ENCODE assay signal across 20 cellular contexts in the genomic region with DNA sequence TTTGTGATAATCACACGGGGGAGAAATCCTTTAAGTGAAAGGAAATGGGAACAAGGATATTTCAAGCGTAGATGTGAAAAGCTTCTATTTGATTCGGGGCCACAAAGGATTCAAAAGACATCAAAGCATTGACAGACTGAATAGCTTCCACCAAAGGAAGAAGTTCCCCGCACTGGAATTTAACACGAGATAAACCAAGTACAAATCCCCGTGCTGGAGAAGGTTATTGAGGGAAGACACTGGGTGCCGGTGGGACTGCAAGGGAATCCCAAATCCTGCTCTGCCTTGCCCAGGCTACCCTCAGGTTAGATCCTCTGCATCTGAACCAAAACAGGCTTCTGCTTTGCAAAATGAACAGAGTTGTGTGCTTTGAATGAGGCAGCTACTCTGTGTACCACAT.
"Had no signal": no experiment of that assay in that cellular context is flagged by ENCODE, and none has a peak within 500 bp of the region (broad histone marks: within the 10 kb centered on the region; RNA-seq: fewer than 3 reads in every experiment).

No MANE protein-coding gene starts in this region.

- H3K4me1 Mint-ChIP-seq: stimulated activated memory B cell treated with anti-CD40 and anti-IgM and Interleukin-4, amounts not matched to agents 10 μg/mL and 1 μg/mL and 100 μg/mL, for 72 hours had no signal

- H3K79me2 ChIP-seq: hepatocyte had no signal

- H3K27ac ChIP-seq: adrenal gland, coronary artery, esophagus muscularis mucosa, hepatocyte, sigmoid colon, stomach, suprapubic skin, tibial nerve had no signal

- ATAC-seq: left ventricle myocardium superior; natural killer cell treated with Interleukin-12 subunit alpha and Interleukin-12 subunit beta and Interleukin-15 and Interleukin-18, amount 100 ng/mL, for 72 hours; stimulated activated memory B cell treated with anti-CD40 and anti-IgM and Interleukin-4, amounts not matched to agents 10 μg/mL and 1 μg/mL and 100 μg/mL, for 72 hours had no signal

- H2AFZ ChIP-seq: hepatocyte had no signal

- H3K4me3 Mint-ChIP-seq: activated naive CD8-positive, alpha-beta T cell; natural killer cell treated with Interleukin-12 subunit alpha and Interleukin-12 subunit beta and Interleukin-15 and Interleukin-18, amount 100 ng/mL, for 72 hours; stimulated activated memory B cell treated with anti-CD40 and anti-IgM and Interleukin-4, amounts not matched to agents 10 μg/mL and 1 μg/mL and 100 μg/mL, for 72 hours had no signal

- H3K4me3 ChIP-seq: adrenal gland, coronary artery, esophagus muscularis mucosa, hepatocyte, sigmoid colon, smooth muscle cell, stomach, suprapubic skin, tibial nerve had no signal

- H3K9me3 ChIP-seq: adrenal gland, esophagus muscularis mucosa, sigmoid colon, stomach, suprapubic skin, tibial nerve had no signal

- H3K4me2 ChIP-seq: hepatocyte, smooth muscle cell had no signal

- H3K36me3 Mint-ChIP-seq: activated naive CD8-positive, alpha-beta T cell; natural killer cell treated with Interleukin-12 subunit alpha and Interleukin-12 subunit beta and Interleukin-15 and Interleukin-18, amount 100 ng/mL, for 72 hours; stimulated activated memory B cell treated with anti-CD40 and anti-IgM and Interleukin-4, amounts not matched to agents 10 μg/mL and 1 μg/mL and 100 μg/mL, for 72 hours had no signal

- H3K4me1 ChIP-seq: adrenal gland, esophagus muscularis mucosa, sigmoid colon, stomach had no signal

- H3K9me3 Mint-ChIP-seq: natural killer cell treated with Interleukin-12 subunit alpha and Interleukin-12 subunit beta and Interleukin-15 and Interleukin-18, amount 100 ng/mL, for 72 hours; stimulated activated memory B cell treated with anti-CD40 and anti-IgM and Interleukin-4, amounts not matched to agents 10 μg/mL and 1 μg/mL and 100 μg/mL, for 72 hours had no signal

- DNase-seq: activated CD4-positive, alpha-beta T cell treated with anti-CD3 and anti-CD28 coated beads for 1 hour; activated CD4-positive, alpha-beta T cell treated with anti-CD3 and anti-CD28 coated beads, Interleukin-2, amount 50 U/mL, for 1 hour; activated naive CD4-positive, alpha-beta T cell; activated T-cell treated with anti-CD3 and anti-CD28 coated beads, Interleukin-2, amount 50 U/mL, for 1 hour; adrenal gland; glutamatergic neuron; left ventricle myocardium superior; sigmoid colon; stimulated activated CD4-positive, alpha-beta T cell treated with anti-CD3 and anti-CD28 coated beads, Interleukin-15, amount 100 ng/mL, for 24 hours; stomach; T-helper 9 cell had no signal

- H3K27ac Mint-ChIP-seq: activated naive CD8-positive, alpha-beta T cell; natural killer cell treated with Interleukin-12 subunit alpha and Interleukin-12 subunit beta and Interleukin-15 and Interleukin-18, amount 100 ng/mL, for 72 hours; stimulated activated memory B cell treated with anti-CD40 and anti-IgM and Interleukin-4, amounts not matched to agents 10 μg/mL and 1 μg/mL and 100 μg/mL, for 72 hours had no signal

- H3K36me3 ChIP-seq: adrenal gland, esophagus muscularis mucosa, sigmoid colon, stomach, suprapubic skin, tibial nerve had no signal
